In the genomic region with DNA sequence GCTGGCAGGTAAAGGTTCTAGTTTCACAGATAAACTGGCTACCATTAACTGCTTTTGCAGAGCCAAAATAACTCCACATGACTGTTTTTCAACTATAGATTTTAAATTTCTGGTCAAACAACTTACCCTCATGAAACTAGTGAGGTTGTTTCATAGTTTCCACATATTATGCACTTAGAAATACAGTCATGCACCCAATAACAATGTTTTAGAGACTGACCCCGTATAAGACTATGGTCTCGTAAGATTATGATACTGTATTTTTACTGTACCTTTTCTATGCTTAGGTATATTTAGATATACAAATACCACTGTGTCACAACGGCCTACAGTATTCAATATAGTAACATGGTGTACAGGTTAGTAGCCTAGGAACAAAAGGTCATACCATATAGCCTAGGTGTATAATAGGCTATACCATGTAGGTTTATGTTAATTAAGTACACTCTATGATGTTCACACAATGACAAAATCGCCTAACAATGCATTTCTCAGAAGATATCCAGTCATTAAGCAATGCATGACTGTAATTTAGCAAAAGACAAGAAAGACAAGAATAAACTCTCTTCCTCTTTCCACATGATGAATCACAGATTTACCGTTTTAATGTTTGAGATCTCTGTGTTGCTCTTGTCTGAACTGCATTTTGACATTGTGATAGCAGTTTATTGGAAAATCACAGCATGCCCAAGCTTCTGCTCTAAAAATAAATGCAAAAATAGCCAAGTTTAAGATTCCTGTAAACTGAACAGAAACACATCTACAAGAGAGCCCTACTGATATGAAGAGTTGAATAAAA, we compare ENCODE assay signal across 9 cellular contexts. TPM values are rescaled to one million over a fixed set of nuclear protein-coding genes. Genes with fewer than 3 reads are reported as not detected.
DNase-seq lines count a peak whose midpoint lies in the region; ATAC-seq, FAIRE-seq and TF ChIP-seq lines count a peak whose summit lies in the region.
"Had no signal": no experiment of that assay in that cellular context is flagged by ENCODE, and none has a peak within 500 bp of the region (broad histone marks: within the 10 kb centered on the region; RNA-seq: fewer than 3 reads in every experiment).

No MANE protein-coding gene starts in this region.

- 60 to 72% (median 69%) methylated on average over 5 of the region's 5 CpGs for WGBS in stomach, 5 donors

- no peak for TF ChIP-seq POLR2A in stomach (IDR thresholded peaks at IDR 0.05)

- no peak for TF ChIP-seq EP300 in stomach (IDR thresholded peaks at IDR 0.05)

- peaks cover 0 to 8% (median 4%) of the 10 kb centered on the region in 4 donors for H3K9me3 ChIP-seq in stomach
- H3K9me3 ChIP-seq: HAP-1 had no signal

- H3K27ac Mint-ChIP-seq in stimulated activated effector memory CD8-positive, alpha-beta T cell treated with anti-CD3 and anti-CD28 coated beads, Interleukin-12 subunit alpha, Interleukin-12 subunit beta, amount 100 ng/mL, for 72 hours, result peak overlapping the region; percentile 18

- H3K27ac ChIP-seq in stomach, result peak overlapping the region in 2 of 5 donors; percentile 26 to 61

- no peaks in the 10 kb centered on the region for H3K36me3 ChIP-seq in stomach
- H3K36me3 ChIP-seq: HAP-1 had no signal

- H3K4me1 ChIP-seq in stomach, result peaks cover 39 to 91% (median 58%) of the 10 kb centered on the region in 4 donors

- TF ChIP-seq CTCF in fibroblast of the aortic adventitia (IDR thresholded peaks at IDR 0.05; ENCODE audit: insufficient read depth, low read length) (no peak), stomach (IDR thresholded peaks at IDR 0.05) (no peak)

- ATAC-seq in GM19351 (IDR thresholded peaks at IDR 0.05; ENCODE audit: unreplicated experiment) (peak; percentile 58), HG02884 (IDR thresholded peaks at IDR 0.05; ENCODE audit: unreplicated experiment) (no peak)
- ATAC-seq in stimulated activated effector memory CD8-positive, alpha-beta T cell treated with anti-CD3 and anti-CD28 coated beads, Interleukin-12 subunit alpha, Interleukin-12 subunit beta, amount 100 ng/mL, for 72 hours, result peak; percentile 77

- no peaks in the 10 kb centered on the region for H3K27me3 ChIP-seq in stomach

- H3K4me3 Mint-ChIP-seq in stimulated activated effector memory CD8-positive, alpha-beta T cell treated with anti-CD3 and anti-CD28 coated beads, Interleukin-12 subunit alpha, Interleukin-12 subunit beta, amount 100 ng/mL, for 72 hours, result no peak overlapping the region

- DNase-seq in SIG-M5 (lab: John Stamatoyannopoulos, UW) (peak; percentile 60), fibroblast of the aortic adventitia (ENCODE audit: low read depth) (peak; percentile 39), urothelium cell line (ENCODE audit: low spot score) (no peak), GF-D8 (lab: John Stamatoyannopoulos, UW) (no peak), stomach (no peak)
- DNase-seq in stimulated activated effector memory CD8-positive, alpha-beta T cell treated with anti-CD3 and anti-CD28 coated beads, Interleukin-12 subunit alpha, Interleukin-12 subunit beta, amount 100 ng/mL, for 72 hours (ENCODE audit: low spot score in 2 of 2), result no peak

- no peak overlapping the region for H3K4me3 ChIP-seq in fibroblast of the aortic adventitia (ENCODE audit: low read depth, low read length)
- no peak overlapping the region for H3K4me3 ChIP-seq in stomach
- H3K4me3 ChIP-seq: HAP-1 had no signal

- no peak for FAIRE-seq in urothelium cell line (lab: Jason Lieb, UNC)

- peaks cover 7% of the 10 kb centered on the region for H3K9me3 Mint-ChIP-seq in stimulated activated effector memory CD8-positive, alpha-beta T cell treated with anti-CD3 and anti-CD28 coated beads, Interleukin-12 subunit alpha, Interleukin-12 subunit beta, amount 100 ng/mL, for 72 hours

- peaks cover 6% of the 10 kb centered on the region for H3K36me3 Mint-ChIP-seq in stimulated activated effector memory CD8-positive, alpha-beta T cell treated with anti-CD3 and anti-CD28 coated beads, Interleukin-12 subunit alpha, Interleukin-12 subunit beta, amount 100 ng/mL, for 72 hours

- H3K4me1 Mint-ChIP-seq in stimulated activated effector memory CD8-positive, alpha-beta T cell treated with anti-CD3 and anti-CD28 coated beads, Interleukin-12 subunit alpha, Interleukin-12 subunit beta, amount 100 ng/mL, for 72 hours, result peaks cover 71% of the 10 kb centered on the region

- intact Hi-C loops in stomach (cut with DNase I; ENCODE audit: low total_unique reads), result no loop called here

RNA-seq across cellular contexts. Expression of gene DICER1, which starts 17.1 kb away (rescaled TPM):
- total RNA-seq in fibroblast of the aortic adventitia (ENCODE audit: low replicate concordance) (46.6 and 106 TPM in 2 replicates), stomach (100 to 1,000 TPM in 1 of 5 donors, 10 to 100 TPM in 4; 47.8 to 104 (median 68.1) TPM)
- 1 to 10 TPM; 6.1 to 6.8 (median 6.5) TPM for polyA plus RNA-seq in stomach

Comparison
In these comparisons a context has a peak if more than half of its experiments do, and no peak if none do; other contexts are left out.
1. DNase-seq: peak in SIG-M5 (single experiment) and fibroblast of the aortic adventitia (single experiment); none in stimulated activated effector memory CD8-positive, alpha-beta T cell treated with anti-CD3 and anti-CD28 coated beads, Interleukin-12 subunit alpha, Interleukin-12 subunit beta, amount 100 ng/mL, for 72 hours (0 of 2), urothelium cell line (single experiment), GF-D8 (single experiment) and stomach (single experiment).